In genomic region chr12:116213014-116213413, GRCh38 we compare ENCODE assay signal across 19 cellular contexts.
"Had no signal": no experiment of that assay in that cellular context is flagged by ENCODE, and none has a peak within 500 bp of the region (broad histone marks: within the 10 kb centered on the region; RNA-seq: fewer than 3 reads in every experiment).

No MANE protein-coding gene starts in this region.

- H3K27me3 ChIP-seq: gastroesophageal sphincter, heart left ventricle, spleen, tibial artery, uterus had no signal

- DNase-seq: activated CD4-positive, alpha-beta T cell treated with anti-CD3 and anti-CD28 coated beads, Interleukin-2, amount 50 U/mL, for 1 hour; activated CD4-positive, CD25-positive, alpha-beta regulatory T cell treated with anti-CD3 and anti-CD28 coated beads, Interleukin-2, amount 50 U/mL, for 72 hours; activated gamma-delta T cell treated with Interleukin-2 at 50 U/mL for 16 hours; amniotic stem cell; effector CD8-positive, alpha-beta T cell; heart left ventricle; immature natural killer cell; left ventricle myocardium superior; mucosa of descending colon; naive B cell; spleen; stimulated activated naive B cell treated with anti-CD40 and anti-IgM and Interleukin-4, amounts not matched to agents 10 μg/mL and 1 μg/mL and 100 μg/mL, for 72 hours; tibial artery; uterus had no signal

- H3K27ac ChIP-seq: gastroesophageal sphincter, heart left ventricle, spleen, tibial artery, uterus had no signal

- H3K4me1 ChIP-seq: uterus had no signal

- H3K4me3 Mint-ChIP-seq: dendritic cell treated with granulocyte-macrophage colony-stimulating factor and Interleukin-4, amounts not matched to agents 40 ng/mL and 50 ng/mL, for 4 days; memory B cell; stimulated activated naive B cell treated with anti-CD40 and anti-IgM and Interleukin-4, amounts not matched to agents 10 μg/mL and 1 μg/mL and 100 μg/mL, for 72 hours had no signal

- H3K4me3 ChIP-seq: gastroesophageal sphincter, heart left ventricle, mucosa of descending colon, spleen, tibial artery, uterus had no signal

- H3K36me3 Mint-ChIP-seq: activated naive CD4-positive, alpha-beta T cell treated with anti-CD3 and anti-CD28 coated beads, Interleukin-2, amount 50 U/mL, for 72 hours; immature natural killer cell; memory B cell; naive B cell; stimulated activated naive B cell treated with anti-CD40 and anti-IgM and Interleukin-4, amounts not matched to agents 10 μg/mL and 1 μg/mL and 100 μg/mL, for 72 hours had no signal

- H3K9me3 ChIP-seq: gastroesophageal sphincter, heart left ventricle, mucosa of descending colon, spleen, tibial artery, uterus had no signal

- ATAC-seq: activated naive CD4-positive, alpha-beta T cell treated with anti-CD3 and anti-CD28 coated beads, Interleukin-2, amount 50 U/mL, for 72 hours; esophagus mucosa; gastroesophageal sphincter; heart left ventricle; left ventricle myocardium superior; mucosa of descending colon; stimulated activated naive B cell treated with anti-CD40 and anti-IgM and Interleukin-4, amounts not matched to agents 10 μg/mL and 1 μg/mL and 100 μg/mL, for 72 hours had no signal

- H3K27me3 Mint-ChIP-seq: dendritic cell treated with granulocyte-macrophage colony-stimulating factor and Interleukin-4, amounts not matched to agents 40 ng/mL and 50 ng/mL, for 4 days; memory B cell; naive B cell; stimulated activated naive B cell treated with anti-CD40 and anti-IgM and Interleukin-4, amounts not matched to agents 10 μg/mL and 1 μg/mL and 100 μg/mL, for 72 hours had no signal

- H3K36me3 ChIP-seq: gastroesophageal sphincter, heart left ventricle, spleen, tibial artery, uterus had no signal

- H3K9me3 Mint-ChIP-seq: activated naive CD4-positive, alpha-beta T cell treated with anti-CD3 and anti-CD28 coated beads, Interleukin-2, amount 50 U/mL, for 72 hours; dendritic cell treated with granulocyte-macrophage colony-stimulating factor and Interleukin-4, amounts not matched to agents 40 ng/mL and 50 ng/mL, for 4 days; immature natural killer cell; memory B cell; naive B cell; stimulated activated naive B cell treated with anti-CD40 and anti-IgM and Interleukin-4, amounts not matched to agents 10 μg/mL and 1 μg/mL and 100 μg/mL, for 72 hours had no signal

- H3K27ac Mint-ChIP-seq: activated naive CD4-positive, alpha-beta T cell treated with anti-CD3 and anti-CD28 coated beads, Interleukin-2, amount 50 U/mL, for 72 hours; dendritic cell treated with granulocyte-macrophage colony-stimulating factor and Interleukin-4, amounts not matched to agents 40 ng/mL and 50 ng/mL, for 4 days; memory B cell; stimulated activated naive B cell treated with anti-CD40 and anti-IgM and Interleukin-4, amounts not matched to agents 10 μg/mL and 1 μg/mL and 100 μg/mL, for 72 hours had no signal
